ENCODE assay signal across 8 cellular contexts in the genomic region with DNA sequence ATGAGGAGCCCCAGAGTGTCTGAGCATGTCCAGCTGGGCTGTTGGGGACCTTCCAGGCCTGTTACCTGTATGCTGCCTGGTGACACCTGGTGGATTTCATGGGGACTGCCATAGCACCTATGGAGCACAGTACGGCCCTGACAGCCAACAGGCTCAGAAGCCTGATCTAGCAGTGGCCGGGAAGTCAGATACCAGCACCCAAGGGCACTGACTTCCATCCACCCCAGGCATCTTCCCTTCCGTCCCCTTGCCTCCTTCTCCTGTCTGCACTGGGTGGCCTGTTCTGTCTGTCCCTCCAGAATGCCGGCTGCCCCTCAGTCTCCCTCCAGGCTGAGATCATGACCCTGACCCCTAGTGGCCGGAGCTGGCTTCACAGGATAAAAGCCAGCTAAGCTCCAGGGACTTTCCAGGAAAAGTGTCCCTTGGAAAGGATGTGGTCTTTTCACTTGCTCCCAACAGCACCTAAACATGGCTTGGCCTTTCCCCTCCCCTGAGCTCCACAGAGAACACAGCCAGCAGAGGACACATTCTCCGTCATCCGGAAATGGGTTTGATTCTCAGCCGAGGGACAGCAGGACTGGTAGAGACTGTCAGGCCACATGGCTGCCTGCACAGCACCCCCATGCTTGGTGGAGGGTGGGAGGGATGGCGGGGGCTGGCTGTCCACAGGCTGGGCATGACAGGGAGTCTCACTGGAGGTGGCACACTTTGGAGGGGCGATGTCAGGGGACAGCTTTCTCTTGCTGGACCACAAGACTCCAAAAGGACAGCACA. TPM values are rescaled to one million over a fixed set of nuclear protein-coding genes. Genes with fewer than 3 reads are reported as not detected.
A peak's percentile ranks its signal among the peaks of the same experiment; 100 is the strongest.
DNase-seq lines count a peak whose midpoint lies in the region; ATAC-seq and TF ChIP-seq lines count a peak whose summit lies in the region.

No MANE protein-coding gene starts in this region.

- H3T11ph ChIP-seq in H9 (ENCODE audit: low read length) = no peak overlapping the region

- H3K79me1 ChIP-seq in H9 (ENCODE audit: insufficient read depth, low read depth, low read length, poor library complexity, severe bottlenecking) = no peaks in the 10 kb centered on the region

- H3K9ac ChIP-seq in H9 (ENCODE audit: extremely low read depth, insufficient read length, low read length) = no peak overlapping the region

- H3K27ac ChIP-seq in H9 (ENCODE audit: insufficient read length, low read depth, low read length) = no peak overlapping the region
- no peak overlapping the region for H3K27ac ChIP-seq in left ventricle myocardium inferior (replicated peaks)
- H3K27ac ChIP-seq in gastrocnemius medialis = no peak overlapping the region

- H3K4me3 Mint-ChIP-seq in H9 = peak overlapping the region; percentile 35 to 43; a peak in 4 of 5 replicates

- TF ChIP-seq CTCF in H9 (conservative IDR thresholded peaks at IDR 0.05) = peak; percentile 94
- TF ChIP-seq CTCF in left ventricle myocardium inferior (IDR thresholded peaks at IDR 0.05; ENCODE audit: borderline replicate concordance) = peak; percentile 84
- TF ChIP-seq CTCF in gastrocnemius medialis (IDR thresholded peaks at IDR 0.05 in 4 of 5, conservative IDR thresholded peaks at IDR 0.05 in 1 of 5) = peak; percentile 30 to 84 (median 72)

- H3K18ac ChIP-seq in H9 (ENCODE audit: insufficient read length, low read depth, low read length) = no peak overlapping the region

- no peak overlapping the region for H4K8ac ChIP-seq in H9 (replicated peaks; ENCODE audit: insufficient read length, low read depth, low read length)

- no CpG with 5 or more reads among the region's 10 CpGs for WGBS in H9 (ENCODE audit: extremely low coverage, insufficient read length, low lambda C conversion rate)

- no peaks in the 10 kb centered on the region for H3K27me3 ChIP-seq in H9 (ENCODE audit: insufficient read depth, low read length)
- H3K27me3 ChIP-seq in left ventricle myocardium inferior (ENCODE audit: low read depth) = no peaks in the 10 kb centered on the region
- no peaks in the 10 kb centered on the region for H3K27me3 ChIP-seq in gastrocnemius medialis

- H3K4me1 ChIP-seq in H9 (ENCODE audit: insufficient read depth, low read length) (no peaks in the 10 kb centered on the region), left ventricle myocardium inferior (peaks cover 9% of the 10 kb centered on the region), gastrocnemius medialis (no peaks in the 10 kb centered on the region)

- peak overlapping the region; percentile 38 for H3K4me2 ChIP-seq in H9 (ENCODE audit: insufficient read depth, insufficient read length, low read length)

- H3K4me3 ChIP-seq in left ventricle myocardium inferior (peak overlapping the region; percentile 32), gastrocnemius medialis (peak overlapping the region in 3 of 4 donors; percentile 24 to 28 (median 24))

- no peak overlapping the region for H3K14ac ChIP-seq in H9 (ENCODE audit: insufficient read depth, low read length)

- no peak overlapping the region for H2BK15ac ChIP-seq in H9 (ENCODE audit: low read depth, low read length)

- H3K36me3 Mint-ChIP-seq in H9 (ENCODE audit: insufficient read depth in 1 of 3, low read depth in 3 of 3) = peaks cover 15 to 34% (median 19%) of the 10 kb centered on the region in 3 experiments; a peak in 6 of 7 replicates

- no peak overlapping the region for H2AK5ac ChIP-seq in H9 (ENCODE audit: insufficient read length, low read length)

- intact Hi-C loops in left ventricle myocardium inferior (cut with micrococcal nuclease) (no loop called here), gastrocnemius medialis (cut with DNase I; ENCODE audit: low total_unique reads) (loop anchor here (10.0 kb wide), 1 partner anchor 484 kb away; the partner anchor contains the start of gene C15orf40), sciatic nerve (cut with DNase I) (no loop called here)

- no peaks in the 10 kb centered on the region for H3K9me3 Mint-ChIP-seq in H9

- peaks cover 26% of the 10 kb centered on the region for H3K36me3 ChIP-seq in left ventricle myocardium inferior
- peaks cover 0 to 14% of the 10 kb centered on the region in 2 donors for H3K36me3 ChIP-seq in gastrocnemius medialis

- no peak for TF ChIP-seq POLR2A in gastrocnemius medialis (IDR thresholded peaks at IDR 0.05)

- ATAC-seq in gastrocnemius medialis = peak; percentile 56 to 89
- no peak for ATAC-seq in sciatic nerve

- no peak overlapping the region for H2BK20ac ChIP-seq in H9 (ENCODE audit: low read depth, low read length, poor library complexity, severe bottlenecking)

- no peak overlapping the region for H2AFZ ChIP-seq in H9 (ENCODE audit: low read length)

- H4K20me1 ChIP-seq in H9 (ENCODE audit: control insufficient read depth, insufficient read depth, insufficient read length) = no peaks in the 10 kb centered on the region

- H2BK120ac ChIP-seq in H9 (ENCODE audit: low read depth, low read length, poor library complexity, severe bottlenecking) = no peak overlapping the region

- H3K4me1 Mint-ChIP-seq in H9 = peaks cover 4 to 7% of the 10 kb centered on the region in 2 experiments

- no peak overlapping the region for H2BK5ac ChIP-seq in H9 (ENCODE audit: insufficient read length, low read length)

- in situ Hi-C loops in gastrocnemius medialis (cut with MboI; ENCODE audit: low sequenced_read_pairs in 4 of 4) = loop anchor here (10.0 to 25.0 kb wide), 5 partner anchors 207 to 582 kb away; partner anchors contain the start of genes FSD2 (in 2 of the 4), WHAMM (in 2 of the 4), C15orf40 (in 1 of the 4) and TM6SF1 (in 1 of the 4)

- no peak overlapping the region for H4K91ac ChIP-seq in H9 (ENCODE audit: insufficient read length, low read depth, low read length)

- H2BK12ac ChIP-seq in H9 (ENCODE audit: insufficient read length, low read depth, low read length) = no peak overlapping the region

- no peak overlapping the region for H3K23ac ChIP-seq in H9 (ENCODE audit: insufficient read length, low read depth, low read length)

- no peak overlapping the region for H3K56ac ChIP-seq in H9 (ENCODE audit: insufficient read length, low read depth, low read length)

- H3K27ac Mint-ChIP-seq in H9 = no peak overlapping the region; a peak in 1 of 7 replicates

- DNase-seq in D341Med (ENCODE audit: low spot score) (peak; percentile 77), H9 (peak; percentile 83), NCI-H460 (ENCODE audit: extremely low read depth, low read depth) (peak; percentile 58), left ventricle myocardium inferior (peak; percentile 55), gastrocnemius medialis (peak in 1 of 2 donors; percentile 49), sciatic nerve (ENCODE audit: low spot score) (no peak), DMS153 (lab: John Stamatoyannopoulos, UW) (no peak)
- DNase-seq in activated naive CD4-positive, alpha-beta T cell treated with anti-CD3 and anti-CD28 coated beads, Interleukin-2, amount 50 U/mL, for 16 hours = peak; percentile 72

- H4K5ac ChIP-seq in H9 (ENCODE audit: insufficient read length, low read depth, low read length) = no peak overlapping the region

- peaks cover 2% of the 10 kb centered on the region; the same call in 1 of the 2 replicates for H3K27me3 Mint-ChIP-seq in H9 (ENCODE audit: low read depth)

- no peaks in the 10 kb centered on the region for H3K9me3 ChIP-seq in H9 (ENCODE audit: control insufficient read depth, low read depth, low read length)
- no peaks in the 10 kb centered on the region for H3K9me3 ChIP-seq in left ventricle myocardium inferior (replicated peaks)
- no peaks in the 10 kb centered on the region for H3K9me3 ChIP-seq in gastrocnemius medialis

- H3K79me2 ChIP-seq in H9 (ENCODE audit: insufficient read depth, low read length) = no peaks in the 10 kb centered on the region

- H3K23me2 ChIP-seq in H9 (ENCODE audit: insufficient read length, low read depth, low read length, poor library complexity, severe bottlenecking) = no peaks in the 10 kb centered on the region

- H3K4ac ChIP-seq in H9 (ENCODE audit: low read depth, low read length) = no peak overlapping the region

RNA-seq across cellular contexts. Expression of gene RPS17, which starts 9.5 kb away (rescaled TPM):
- 2,597 and 2,660 TPM in 2 replicates for total RNA-seq in H9 (2021)
- 5,598 and 6,143 TPM in 2 replicates for total RNA-seq in NCI-H460 (2014; rRNA removed; shearing (Covaris generic))
- 4,011 and 4,604 TPM in 2 replicates for polyA plus RNA-seq in NCI-H460 (2014; cell fraction: nucleus; rRNA removed)
- total RNA-seq in left ventricle myocardium inferior = 800 TPM
- 1,000 to 10,000 TPM; 1,547 to 2,112 (median 1,667) TPM for total RNA-seq in gastrocnemius medialis
- 1,050 TPM for total RNA-seq in sciatic nerve

Comparison
In these comparisons a context has a peak if more than half of its experiments do, and no peak if none do; other contexts are left out.
1. DNase-seq: peak in D341Med (single experiment), H9 (single experiment), NCI-H460 (single experiment), activated naive CD4-positive, alpha-beta T cell treated with anti-CD3 and anti-CD28 coated beads, Interleukin-2, amount 50 U/mL, for 16 hours (single experiment) and left ventricle myocardium inferior (single experiment); none in sciatic nerve (single experiment) and DMS153 (single experiment).
2. Peak in every context shown above with its lines, with median percentiles within 50 percentile points of each other: CTCF ChIP-seq.